13 cellular contexts compared by ENCODE assay signal in genomic region chr4:160319221-160319867, GRCh38.
DNase-seq lines count a peak whose midpoint lies in the region; ATAC-seq, FAIRE-seq and TF ChIP-seq lines count a peak whose summit lies in the region.
"Had no signal": no experiment of that assay in that cellular context is flagged by ENCODE, and none has a peak within 500 bp of the region (broad histone marks: within the 10 kb centered on the region; RNA-seq: fewer than 3 reads in every experiment).

No MANE protein-coding gene starts in this region.

- peak overlapping the region; percentile 32; the same call in 2 of the 3 replicates for H3K4me3 ChIP-seq in A549
- H3K4me3 ChIP-seq in RWPE2 (ENCODE audit: severe bottlenecking), result no peak overlapping the region

- H3K27ac ChIP-seq in A549, result peak overlapping the region; percentile 96 to 99
- peak overlapping the region; percentile 75 for H3K27ac ChIP-seq in RWPE2 (ENCODE audit: poor library complexity, severe bottlenecking)
- H3K27ac ChIP-seq in foreskin keratinocyte, result no peak overlapping the region

- peaks cover 22% of the 10 kb centered on the region for H3K9me3 ChIP-seq in A549
- no peaks in the 10 kb centered on the region for H3K9me3 ChIP-seq in RWPE2 (ENCODE audit: severe bottlenecking)

- DNase-seq in A549 (ENCODE audit: low read depth in 1 of 2, low spot score in 1 of 2), result peak; percentile 73 to 99
- peak; percentile 74 for DNase-seq in HPDE6-E6E7 (ENCODE audit: extremely low spot score)
- DNase-seq in RWPE2 (ENCODE audit: low spot score), result peak; percentile 69
- DNase-seq in foreskin keratinocyte, result peak; percentile 85 to 92
- no peak for DNase-seq in NCI-H510A treated with DMSO at 0.1 percent for 48 hours (lab: John Stamatoyannopoulos, UW)
- no peak for DNase-seq in KG1 (lab: John Stamatoyannopoulos, UW)
- DNase-seq in nucleus accumbens (lab: John Stamatoyannopoulos, UW), result no peak
- DNase-seq in kidney glomerular epithelial cell (lab: John Stamatoyannopoulos, UW), result no peak
- DNase-seq: GOT3, immature natural killer cell, MM.1S had no signal

- TF ChIP-seq CTCF in A549 (IDR thresholded peaks at IDR 0.05) (no peak), RWPE2 (IDR thresholded peaks at IDR 0.05; ENCODE audit: poor library complexity, severe bottlenecking) (no peak), foreskin keratinocyte (conservative IDR thresholded peaks at IDR 0.05) (no peak)

- CTCF ChIA-PET in A549 (lab: Yijun Ruan, JAX), result no interaction called here

- peak; percentile 51 to 76; a peak in 3 of 5 replicates for TF ChIP-seq EP300 in A549 (IDR thresholded peaks at IDR 0.05)

- peak overlapping the region; percentile 87 for H3K4me2 ChIP-seq in A549

- 0% methylated on average over 4 of the region's 4 CpGs for WGBS in A549 (ENCODE audit: missing lambda C conversion rate)

- POLR2A ChIA-PET in A549 (lab: Yijun Ruan, JAX), result interaction anchor here (0.6 kb wide), 1 partner anchor 361 kb away, joined by 3 read pairs; no protein-coding TSS in a partner anchor

- no peak for TF ChIP-seq POLR2A in A549 (IDR thresholded peaks at IDR 0.05; ENCODE audit: low read length)

- peaks cover 32% of the 10 kb centered on the region for H3K4me1 ChIP-seq in A549
- peaks cover 21% of the 10 kb centered on the region for H3K4me1 ChIP-seq in RWPE2 (ENCODE audit: insufficient read depth, poor library complexity, severe bottlenecking)
- peaks cover 8% of the 10 kb centered on the region for H3K4me1 ChIP-seq in foreskin keratinocyte

- peak; percentile 88 for FAIRE-seq in A549 (lab: Jason Lieb, UNC)

- peak; percentile 10 to 25; a peak in 2 of 5 replicates for TF ChIP-seq RAD21 in A549 (conservative IDR thresholded peaks at IDR 0.05 in 1 of 2, IDR thresholded peaks at IDR 0.05 in 1 of 2)

- no peaks in the 10 kb centered on the region for H3K27me3 ChIP-seq in RWPE2 (ENCODE audit: insufficient read depth, poor library complexity, severe bottlenecking)
- no peaks in the 10 kb centered on the region for H3K27me3 ChIP-seq in foreskin keratinocyte

- no peaks in the 10 kb centered on the region for H3K36me3 ChIP-seq in RWPE2 (ENCODE audit: low read depth)

- peak; percentile 97 to 99 for ATAC-seq in A549
- peak; percentile 91 for ATAC-seq in RWPE2 (ENCODE audit: low read depth)
- ATAC-seq in foreskin keratinocyte, result peak; percentile 99
- ATAC-seq: SK-N-SH treated with all-trans-retinoic acid at 6 μM for 48 hours, WTC11 had no signal

TF ChIP-seq in A549, 52 proteins besides CTCF, POLR2A, EP300 and RAD21 (continues in another document):
- TF ChIP-seq CBX2 (IDR thresholded peaks at IDR 0.05; ENCODE audit: borderline replicate concordance, low read depth) (no peak), CHD2 (IDR thresholded peaks at IDR 0.05; ENCODE audit: low read length, partially characterized antibody) (no peak), RNF2 (IDR thresholded peaks at IDR 0.05; ENCODE audit: borderline replicate concordance, low read depth) (no peak), ESRRA (IDR thresholded peaks at IDR 0.05; ENCODE audit: borderline replicate concordance, low read length) (no peak), HEYL (CRISPR knock-in tag; IDR thresholded peaks at IDR 0.05) (no peak), MAX (IDR thresholded peaks at IDR 0.05) (no peak; the same call in 1 of the 2 replicates), TP53 (CRISPR knock-in tag; IDR thresholded peaks at IDR 0.05) (no peak), EHMT2 (IDR thresholded peaks at IDR 0.05; ENCODE audit: low read depth) (no peak), CHD4 (IDR thresholded peaks at IDR 0.05; ENCODE audit: borderline replicate concordance) (no peak), HOXB13 (CRISPR knock-in tag; IDR thresholded peaks at IDR 0.05; ENCODE audit: low read depth) (0 out of 2 replicates have a peak, but pooled peaks have one; percentile 54), CBX8 (IDR thresholded peaks at IDR 0.05) (no peak), HOXA7 (CRISPR knock-in tag; IDR thresholded peaks at IDR 0.05) (no peak), FOSL2 (IDR thresholded peaks at IDR 0.05) (peak; percentile 69), FOSL2 (CRISPR knock-in tag; IDR thresholded peaks at IDR 0.05) (peak; percentile 86), KDM5A (IDR thresholded peaks at IDR 0.05) (no peak), ZC3H11A (IDR thresholded peaks at IDR 0.05) (no peak), ZFP36 (IDR thresholded peaks at IDR 0.05; ENCODE audit: borderline replicate concordance, partially characterized antibody) (no peak), GATA3 (IDR thresholded peaks at IDR 0.05; ENCODE audit: borderline replicate concordance) (peak; percentile 98), MAFK (IDR thresholded peaks at IDR 0.05; ENCODE audit: partially characterized antibody) (peak; percentile 72), NR3C1 (IDR thresholded peaks at IDR 0.05) (no peak), JUN (IDR thresholded peaks at IDR 0.05) (peak in 1 of 2 experiments; percentile 60; a peak in 3 of 5 replicates), RFX5 (IDR thresholded peaks at IDR 0.05) (no peak), POLR2AphosphoS2 (conservative IDR thresholded peaks at IDR 0.05; ENCODE audit: low read length) (no peak), ZNF302 (CRISPR knock-in tag; IDR thresholded peaks at IDR 0.05) (no peak), MAZ (IDR thresholded peaks at IDR 0.05; ENCODE audit: borderline replicate concordance, low read depth, low read length) (no peak), NPAS2 (CRISPR knock-in tag; IDR thresholded peaks at IDR 0.05; ENCODE audit: borderline replicate concordance) (no peak), ZSCAN20 (CRISPR knock-in tag; IDR thresholded peaks at IDR 0.05) (no peak), FOSB (CRISPR knock-in tag; IDR thresholded peaks at IDR 0.05) (no peak), RCOR1 (IDR thresholded peaks at IDR 0.05; ENCODE audit: low read depth, low read length) (no peak), JUNB (IDR thresholded peaks at IDR 0.05) (peak; percentile 74), BCL3 (IDR thresholded peaks at IDR 0.05) (peak; percentile 70; the same call in 2 of the 3 replicates), ELK1 (IDR thresholded peaks at IDR 0.05; ENCODE audit: low read depth, low read length) (no peak)
- TF ChIP-seq, protein P1, sequence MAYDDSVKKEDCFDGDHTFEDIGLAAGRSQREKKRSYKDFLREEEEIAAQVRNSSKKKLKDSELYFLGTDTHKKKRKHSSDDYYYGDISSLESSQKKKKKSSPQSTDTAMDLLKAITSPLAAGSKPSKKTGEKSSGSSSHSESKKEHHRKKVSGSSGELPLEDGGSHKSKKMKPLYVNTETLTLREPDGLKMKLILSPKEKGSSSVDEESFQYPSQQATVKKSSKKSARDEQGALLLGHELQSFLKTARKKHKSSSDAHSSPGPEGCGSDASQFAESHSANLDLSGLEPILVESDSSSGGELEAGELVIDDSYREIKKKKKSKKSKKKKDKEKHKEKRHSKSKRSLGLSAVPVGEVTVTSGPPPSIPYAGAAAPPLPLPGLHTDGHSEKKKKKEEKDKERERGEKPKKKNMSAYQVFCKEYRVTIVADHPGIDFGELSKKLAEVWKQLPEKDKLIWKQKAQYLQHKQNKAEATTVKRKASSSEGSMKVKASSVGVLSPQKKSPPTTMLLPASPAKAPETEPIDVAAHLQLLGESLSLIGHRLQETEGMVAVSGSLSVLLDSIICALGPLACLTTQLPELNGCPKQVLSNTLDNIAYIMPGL (CRISPR knock-in tag; IDR thresholded peaks at IDR 0.05; ENCODE audit: borderline replicate concordance), result no peak
- TF ChIP-seq, protein P2, sequence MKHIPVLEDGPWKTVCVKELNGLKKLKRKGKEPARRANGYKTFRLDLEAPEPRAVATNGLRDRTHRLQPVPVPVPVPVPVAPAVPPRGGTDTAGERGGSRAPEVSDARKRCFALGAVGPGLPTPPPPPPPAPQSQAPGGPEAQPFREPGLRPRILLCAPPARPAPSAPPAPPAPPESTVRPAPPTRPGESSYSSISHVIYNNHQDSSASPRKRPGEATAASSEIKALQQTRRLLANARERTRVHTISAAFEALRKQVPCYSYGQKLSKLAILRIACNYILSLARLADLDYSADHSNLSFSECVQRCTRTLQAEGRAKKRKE (CRISPR knock-in tag; IDR thresholded peaks at IDR 0.05; ENCODE audit: low read depth), result no peak
- TF ChIP-seq, protein P3, sequence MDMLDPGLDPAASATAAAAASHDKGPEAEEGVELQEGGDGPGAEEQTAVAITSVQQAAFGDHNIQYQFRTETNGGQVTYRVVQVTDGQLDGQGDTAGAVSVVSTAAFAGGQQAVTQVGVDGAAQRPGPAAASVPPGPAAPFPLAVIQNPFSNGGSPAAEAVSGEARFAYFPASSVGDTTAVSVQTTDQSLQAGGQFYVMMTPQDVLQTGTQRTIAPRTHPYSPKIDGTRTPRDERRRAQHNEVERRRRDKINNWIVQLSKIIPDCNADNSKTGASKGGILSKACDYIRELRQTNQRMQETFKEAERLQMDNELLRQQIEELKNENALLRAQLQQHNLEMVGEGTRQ (IDR thresholded peaks at IDR 0.05), result no peak

Comparison
In these comparisons a context has a peak if more than half of its experiments do, and no peak if none do; other contexts are left out.
1. DNase-seq: peak in A549 (2 of 2), HPDE6-E6E7 (single experiment), RWPE2 (single experiment) and foreskin keratinocyte (2 of 2); none in NCI-H510A treated with DMSO at 0.1 percent for 48 hours (single experiment), KG1 (single experiment), nucleus accumbens (0 of 56) and kidney glomerular epithelial cell (single experiment).
2. Peak in every context shown above with its lines, with median percentiles within 50 percentile points of each other: ATAC-seq.